ENCODE assay signal across 20 cellular contexts in genomic region chr2:145091011-145091744, GRCh38.
A peak's percentile ranks its signal among the peaks of the same experiment; 100 is the strongest.
DNase-seq lines count a peak whose midpoint lies in the region; ATAC-seq and TF ChIP-seq lines count a peak whose summit lies in the region.
"Had no signal": no experiment of that assay in that cellular context is flagged by ENCODE, and none has a peak within 500 bp of the region (broad histone marks: within the 10 kb centered on the region; RNA-seq: fewer than 3 reads in every experiment).

No MANE protein-coding gene starts in this region.

- H4K20me1 ChIP-seq in fibroblast of lung (ENCODE audit: control insufficient read depth, extremely low read depth, insufficient read depth, low read length), result no peaks in the 10 kb centered on the region

- TF ChIP-seq CTCF in fibroblast of lung (conservative IDR thresholded peaks at IDR 0.05 in 1 of 2, IDR thresholded peaks at IDR 0.05 in 1 of 2; ENCODE audit: low read depth in 1 of 2, low read length in 2 of 2), result no peak
- no peak for TF ChIP-seq CTCF in omental fat pad (IDR thresholded peaks at IDR 0.05)

- H3K9ac ChIP-seq in fibroblast of lung (ENCODE audit: insufficient read depth, low read length), result no peak overlapping the region

- H3K4me2 ChIP-seq in fibroblast of lung (ENCODE audit: extremely low read depth, insufficient read depth, low read length), result no peak overlapping the region
- H3K4me2 ChIP-seq: PC-9 had no signal

- H3K27ac ChIP-seq in fibroblast of lung (ENCODE audit: insufficient read depth, low read length), result no peak overlapping the region
- H3K27ac ChIP-seq: pancreas, PC-9, SK-N-MC, suprapubic skin had no signal

- H3K36me3 ChIP-seq in fibroblast of lung (ENCODE audit: control insufficient read depth, insufficient read depth, low read length) (no peaks in the 10 kb centered on the region), MG63 (no peaks in the 10 kb centered on the region)
- H3K36me3 ChIP-seq: pancreas, suprapubic skin had no signal

- peaks cover 9% of the 10 kb centered on the region for H3K4me1 ChIP-seq in fibroblast of lung (ENCODE audit: control insufficient read depth, extremely low read depth, insufficient read depth, low read length)
- H3K4me1 ChIP-seq: pancreas, suprapubic skin had no signal

- H3K9me3 ChIP-seq in fibroblast of lung (ENCODE audit: control insufficient read depth, insufficient read depth, low read depth, low read length), result no peaks in the 10 kb centered on the region
- H3K9me3 ChIP-seq in MG63, result no peaks in the 10 kb centered on the region
- H3K9me3 ChIP-seq: pancreas, suprapubic skin had no signal

- no peaks in the 10 kb centered on the region for H3K79me2 ChIP-seq in fibroblast of lung (ENCODE audit: control insufficient read depth, insufficient read depth, low read length)

- H3K27me3 ChIP-seq in fibroblast of lung (ENCODE audit: control insufficient read depth, insufficient read depth, low read length), result no peaks in the 10 kb centered on the region
- H3K27me3 ChIP-seq in MG63, result no peaks in the 10 kb centered on the region
- H3K27me3 ChIP-seq: pancreas, suprapubic skin had no signal

- DNase-seq in Daoy (ENCODE audit: low read depth), result peak; percentile 25
- DNase-seq in RPMI7951 (ENCODE audit: low read depth), result peak; percentile 85
- DNase-seq in fibroblast of lung (ENCODE audit: low read depth in 2 of 2), result peak; percentile 70 to 89
- DNase-seq in omental fat pad (ENCODE audit: low spot score), result no peak
- no peak for DNase-seq in MG63
- DNase-seq in NAMALWA (ENCODE audit: low spot score), result no peak
- no peak for DNase-seq in SW 1271 (lab: John Stamatoyannopoulos, UW)
- DNase-seq: activated CD4-positive, alpha-beta T cell treated with anti-CD3 and anti-CD28 coated beads, Interleukin-2, amount 10 ng/mL, durations not matched to agents 24 days and 14 days; activated naive CD4-positive, alpha-beta T cell treated with anti-CD3 and anti-CD28 coated beads, Interleukin-2, amount 10 ng/mL, durations not matched to agents 7 days and 5 days; Calu3; KBM-7; NCI-H1105; NCI-H748 treated with DMSO at 0.1 percent for 48 hours; pancreas; PC-9; stimulated activated CD4-positive, alpha-beta T cell treated with anti-CD3 and anti-CD28 coated beads, Interleukin-4, amount 100 ng/mL, for 1 hour had no signal

- H2AFZ ChIP-seq in fibroblast of lung (ENCODE audit: low read length), result no peak overlapping the region
- H2AFZ ChIP-seq: PC-9 had no signal

- peak; percentile 68 for ATAC-seq in omental fat pad (ENCODE audit: low FRiP score)
- ATAC-seq in GM19463 (IDR thresholded peaks at IDR 0.05; ENCODE audit: unreplicated experiment), result no peak
- ATAC-seq: esophagus mucosa had no signal

- H3K4me3 ChIP-seq in fibroblast of lung (replicated peaks in 1 of 4; ENCODE audit: control extremely low read depth in 1 of 4, insufficient read depth in 1 of 4, low read depth in 3 of 4, low read length in 4 of 4) (no peak overlapping the region), MG63 (no peak overlapping the region)
- H3K4me3 ChIP-seq: pancreas, PC-9, SK-N-MC, suprapubic skin had no signal

Comparison
In these comparisons a context has a peak if more than half of its experiments do, and no peak if none do; other contexts are left out.
1. DNase-seq: peak in Daoy (single experiment), RPMI7951 (single experiment) and fibroblast of lung (2 of 2); none in omental fat pad (single experiment), MG63 (single experiment), NAMALWA (single experiment) and SW 1271 (0 of 2).